In the genomic region with DNA sequence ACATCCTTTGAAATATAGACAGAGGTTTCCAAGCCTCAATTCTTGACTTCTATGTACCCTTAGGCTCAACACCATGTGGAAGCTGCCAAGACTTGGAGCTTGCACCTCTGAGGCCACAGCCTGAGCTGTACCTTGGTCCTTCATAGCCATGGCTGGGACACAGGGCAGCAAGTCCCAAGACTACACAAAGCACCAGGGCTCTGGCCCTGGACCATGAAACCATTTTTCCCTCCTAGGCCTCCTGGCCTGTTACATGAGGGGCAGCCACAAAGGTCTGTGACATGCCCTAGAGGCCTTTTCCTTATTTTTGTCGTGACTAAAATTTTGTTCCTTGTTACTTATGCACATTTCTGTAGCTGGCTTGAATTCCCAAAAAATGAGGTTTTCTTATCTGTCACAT, we compare ENCODE assay signal across 8 cellular contexts.
"Had no signal": no experiment of that assay in that cellular context is flagged by ENCODE, and none has a peak within 500 bp of the region (broad histone marks: within the 10 kb centered on the region; RNA-seq: fewer than 3 reads in every experiment).

No MANE protein-coding gene starts in this region.

- H3K4me3 ChIP-seq: GM12878 had no signal

- DNase-seq: GDM1, GF-D8 had no signal

- ATAC-seq: GM12878 had no signal

- FAIRE-seq: G401.6, GM12878, GM12891, GM12892, GM18507, GM19239 had no signal
